12 cellular contexts compared by ENCODE assay signal in the genomic region with DNA sequence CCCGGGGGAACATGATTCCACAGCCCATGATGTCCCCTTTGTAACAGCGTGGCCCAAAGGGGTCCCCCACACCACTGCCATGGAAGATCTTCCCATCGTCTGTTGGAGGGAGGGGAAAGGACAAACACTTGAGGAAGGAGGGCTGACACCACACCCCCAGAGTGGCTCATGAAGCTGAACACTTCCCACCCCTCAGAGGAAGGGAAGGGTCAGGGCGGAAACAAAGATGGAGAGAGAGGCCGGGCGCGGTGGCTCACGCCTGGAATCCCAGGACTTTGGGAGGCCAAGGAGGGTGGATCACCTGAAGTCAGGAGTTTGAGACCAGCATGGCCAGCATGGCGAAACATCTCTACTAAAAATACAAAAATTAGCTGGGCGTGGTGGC. TPM values are rescaled to one million over a fixed set of nuclear protein-coding genes. Genes with fewer than 3 reads are reported as not detected.
A peak's percentile ranks its signal among the peaks of the same experiment; 100 is the strongest.
DNase-seq lines count a peak whose midpoint lies in the region; ATAC-seq, FAIRE-seq and TF ChIP-seq lines count a peak whose summit lies in the region.
"Had no signal": no experiment of that assay in that cellular context is flagged by ENCODE, and none has a peak within 500 bp of the region (broad histone marks: within the 10 kb centered on the region; RNA-seq: fewer than 3 reads in every experiment).

No MANE protein-coding gene starts in this region.

- peaks cover 10% of the 10 kb centered on the region; the same call in 1 of the 2 replicates for H3K36me3 ChIP-seq in ACC112 (ENCODE audit: insufficient read depth, low read length)
- peaks cover 62% of the 10 kb centered on the region for H3K36me3 ChIP-seq in SJSA1
- peaks cover 0 to 95% (median 12%) of the 10 kb centered on the region in 3 donors for H3K36me3 ChIP-seq in esophagus squamous epithelium
- H3K36me3 ChIP-seq in sigmoid colon = peaks cover 0 to 88% (median 16%) of the 10 kb centered on the region in 4 donors
- H3K36me3 ChIP-seq in left lung = peaks cover 5 to 91% of the 10 kb centered on the region in 2 donors

- peaks cover 82% of the 10 kb centered on the region for H3K4me1 ChIP-seq in ACC112 (ENCODE audit: control insufficient read depth, insufficient read depth, low read length, unreplicated experiment)
- peaks cover 37% of the 10 kb centered on the region for H3K4me1 ChIP-seq in SJSA1 (replicated peaks)
- peaks cover 25 to 99% (median 70%) of the 10 kb centered on the region in 3 donors for H3K4me1 ChIP-seq in esophagus squamous epithelium
- peaks cover 0 to 66% (median 48%) of the 10 kb centered on the region in 4 donors for H3K4me1 ChIP-seq in sigmoid colon
- H3K4me1 ChIP-seq in left lung = peaks cover 13 to 49% of the 10 kb centered on the region in 2 donors

- no peak overlapping the region for H2AFZ ChIP-seq in ACC112 (ENCODE audit: low read length, unreplicated experiment)
- H2AFZ ChIP-seq: GM23338 had no signal

- H3K9me3 ChIP-seq in SJSA1 (replicated peaks) (no peaks in the 10 kb centered on the region), esophagus squamous epithelium (no peaks in the 10 kb centered on the region), sigmoid colon (no peaks in the 10 kb centered on the region), left lung (no peaks in the 10 kb centered on the region)
- H3K9me3 ChIP-seq: MG63 had no signal

- DNase-seq in SJSA1 (ENCODE audit: low read depth in 1 of 2, low spot score in 2 of 2) (peak in 1 of 2 experiments; percentile 32), esophagus squamous epithelium (lab: John Stamatoyannopoulos, UW) (no peak), sigmoid colon (peak; percentile 67), DMS53 (lab: John Stamatoyannopoulos, UW) (no peak), urothelium cell line (ENCODE audit: low spot score) (no peak), left lung (no peak)

- H3K79me2 ChIP-seq in ACC112 (ENCODE audit: control insufficient read depth, insufficient read depth, low read length, unreplicated experiment) = no peaks in the 10 kb centered on the region

- no peak for FAIRE-seq in urothelium cell line (lab: Jason Lieb, UNC)

- H3K4me3 ChIP-seq in ACC112 (ENCODE audit: low read depth, low read length) (no peak overlapping the region), SJSA1 (no peak overlapping the region), esophagus squamous epithelium (no peak overlapping the region), sigmoid colon (no peak overlapping the region), left lung (no peak overlapping the region)
- H3K4me3 ChIP-seq: GM23338, MG63, skin epidermis had no signal

- intact Hi-C loops in esophagus squamous epithelium (cut with DNase I) = loop anchor here (5.0 kb wide), 1 partner anchor 36 kb away; the partner anchor contains the start of gene SOAT2
- intact Hi-C loops in sigmoid colon (cut with DNase I) = loop anchor here (1.0 to 5.0 kb wide), 2 partner anchors 33 to 131 kb away; no protein-coding TSS in a partner anchor
- intact Hi-C loops in left lung (cut with DNase I) = no loop called here

- no peak for ATAC-seq in GM19397 (IDR thresholded peaks at IDR 0.05; ENCODE audit: unreplicated experiment)
- no peak for ATAC-seq in left lung

- no peaks in the 10 kb centered on the region for H3K27me3 ChIP-seq in ACC112 (ENCODE audit: insufficient read depth, low read length)
- no peaks in the 10 kb centered on the region for H3K27me3 ChIP-seq in SJSA1 (replicated peaks)
- no peaks in the 10 kb centered on the region for H3K27me3 ChIP-seq in esophagus squamous epithelium
- H3K27me3 ChIP-seq in sigmoid colon = no peaks in the 10 kb centered on the region
- no peaks in the 10 kb centered on the region for H3K27me3 ChIP-seq in left lung
- H3K27me3 ChIP-seq: MG63 had no signal

- TF ChIP-seq POLR2A in esophagus squamous epithelium (IDR thresholded peaks at IDR 0.05) = no peak
- no peak for TF ChIP-seq POLR2A in sigmoid colon (IDR thresholded peaks at IDR 0.05)

- 77 to 78% methylated on average over 4 to 10 of the region's 10 CpGs for WGBS in esophagus squamous epithelium, 2 donors
- 88 to 92% methylated on average over 10 of the region's 10 CpGs for WGBS in sigmoid colon, 2 donors

- TF ChIP-seq EP300 in sigmoid colon (IDR thresholded peaks at IDR 0.05) = no peak

- no peak for TF ChIP-seq CTCF in esophagus squamous epithelium (IDR thresholded peaks at IDR 0.05)
- no peak for TF ChIP-seq CTCF in sigmoid colon (IDR thresholded peaks at IDR 0.05)
- no peak for TF ChIP-seq CTCF in left lung (IDR thresholded peaks at IDR 0.05)

- H3K27ac ChIP-seq in ACC112 (ENCODE audit: low read depth, low read length) (peak overlapping the region; percentile 35), SJSA1 (peak overlapping the region; percentile 63), esophagus squamous epithelium (peak overlapping the region in 3 of 4 donors; percentile 68 to 80 (median 74)), sigmoid colon (peak overlapping the region; percentile 64 to 83 (median 66)), left lung (no peak overlapping the region)

RNA-seq across cellular contexts. Expression of gene SPRYD3, which starts 12.6 kb away (rescaled TPM):
- 18.3 and 18.6 TPM in 2 replicates for total RNA-seq in SJSA1 (2014; rRNA removed; shearing (Covaris generic))
- total RNA-seq in esophagus squamous epithelium = 10 to 100 TPM; 28.2 to 41.4 (median 29.2) TPM
- 10 to 100 TPM; 31.9 to 41.4 (median 35.7) TPM for total RNA-seq in sigmoid colon
- polyA plus RNA-seq in sigmoid colon = 10 to 100 TPM; 20.1 to 33.4 (median 27.0) TPM
- 10 to 100 TPM; 36.4 to 41.4 TPM for total RNA-seq in left lung

RNA-seq across cellular contexts. Expression of gene TNS2, which starts 16.7 kb away (rescaled TPM):
- total RNA-seq in SJSA1 (2014; rRNA removed; shearing (Covaris generic)) = 8.8 and 18.4 TPM in 2 replicates
- total RNA-seq in esophagus squamous epithelium = 10 to 100 TPM; 10.8 to 82.0 (median 20.8) TPM
- total RNA-seq in sigmoid colon = 100 to 1,000 TPM; 109 to 117 (median 113) TPM
- 10 to 100 TPM; 12.5 to 60.1 (median 47.4) TPM for polyA plus RNA-seq in sigmoid colon
- 100 to 1,000 TPM; 112 to 129 TPM for total RNA-seq in left lung

RNA-seq across cellular contexts. Expression of gene IGFBP6, which starts 30.9 kb away (rescaled TPM):
- total RNA-seq in SJSA1 (2014; rRNA removed; shearing (Covaris generic)) = 58.0 and 64.5 TPM in 2 replicates
- total RNA-seq in esophagus squamous epithelium (100 to 1,000 TPM in 2 of 4 donors, 10 to 100 TPM in 2; 34.5 to 506 (median 94.0) TPM), sigmoid colon (100 to 1,000 TPM; 127 to 444 (median 384) TPM), left lung (10 to 100 TPM; 25.4 to 29.1 TPM)
- polyA plus RNA-seq in sigmoid colon = 100 to 1,000 TPM in 1 of 3 donors, 10 to 100 TPM in 1, 1 to 10 TPM in 1; 3.0 to 133 (median 35.9) TPM
- total RNA-seq: mononuclear cell had no signal

RNA-seq across cellular contexts. Expression of gene SOAT2, which starts 36.7 kb away (rescaled TPM):
- not detected in 2 replicates for total RNA-seq in SJSA1 (2014; rRNA removed; shearing (Covaris generic))
- total RNA-seq in esophagus squamous epithelium = not detected
- total RNA-seq in sigmoid colon = under 1 TPM in 2 of 4 donors, not detected in 2; 0.41 to 0.55 TPM
- polyA plus RNA-seq in sigmoid colon = under 1 TPM in 1 of 3 donors, not detected in 2; 0.09 TPM
- total RNA-seq in left lung = not detected
- total RNA-seq: GM23338 had no signal
- polyA plus RNA-seq: GM23338 had no signal

Comparison
In these comparisons a context has a peak if more than half of its experiments do, and no peak if none do; other contexts are left out.
1. H3K27ac ChIP-seq: peak in ACC112 (single experiment), SJSA1 (single experiment), esophagus squamous epithelium (3 of 4) and sigmoid colon (4 of 4); none in left lung (0 of 2).
2. intact Hi-C loops: an anchor here in esophagus squamous epithelium (5.0 kb wide) and sigmoid colon (1.0 to 5.0 kb wide); none called in left lung.